In the genomic region with DNA sequence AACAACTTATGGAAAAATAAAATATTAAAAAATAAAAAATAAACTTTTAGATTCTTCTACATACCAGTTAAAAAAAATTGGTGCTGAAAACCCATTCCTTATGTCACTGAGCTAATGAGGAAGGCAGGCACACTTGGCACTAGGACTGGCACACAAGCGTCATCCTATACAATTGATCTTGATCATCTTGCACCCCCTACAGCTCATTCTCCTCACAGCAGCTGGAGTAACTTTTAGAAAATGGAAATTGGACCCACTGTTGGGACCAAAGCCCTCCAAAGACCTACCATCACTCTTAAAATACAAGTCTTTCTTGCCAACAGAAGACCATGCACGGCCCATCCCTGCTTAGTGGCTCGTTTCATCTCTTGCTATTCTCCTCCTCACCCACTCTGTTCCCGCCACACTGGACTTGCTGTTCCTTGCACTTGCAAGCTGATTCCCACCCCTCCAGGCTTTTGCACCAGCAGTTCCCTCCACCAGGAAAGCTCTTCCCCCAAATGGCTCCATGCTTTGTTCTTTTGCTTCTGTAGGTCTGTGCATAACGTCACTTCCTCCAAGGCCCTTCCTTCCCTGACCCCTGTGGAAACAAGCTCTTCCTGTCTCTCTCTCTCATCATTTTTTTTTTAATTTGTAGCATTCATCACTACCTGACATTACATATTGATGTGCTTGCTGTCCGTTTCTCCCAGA, we compare ENCODE assay signal across 1 cellular context.
TF ChIP-seq lines count a peak whose summit lies in the region.

No MANE protein-coding gene starts in this region.

TF ChIP-seq in GM23338, 12 proteins besides CTCF, POLR2A, EP300 and RAD21 (continued from another document):
- TF ChIP-seq, protein P1, sequence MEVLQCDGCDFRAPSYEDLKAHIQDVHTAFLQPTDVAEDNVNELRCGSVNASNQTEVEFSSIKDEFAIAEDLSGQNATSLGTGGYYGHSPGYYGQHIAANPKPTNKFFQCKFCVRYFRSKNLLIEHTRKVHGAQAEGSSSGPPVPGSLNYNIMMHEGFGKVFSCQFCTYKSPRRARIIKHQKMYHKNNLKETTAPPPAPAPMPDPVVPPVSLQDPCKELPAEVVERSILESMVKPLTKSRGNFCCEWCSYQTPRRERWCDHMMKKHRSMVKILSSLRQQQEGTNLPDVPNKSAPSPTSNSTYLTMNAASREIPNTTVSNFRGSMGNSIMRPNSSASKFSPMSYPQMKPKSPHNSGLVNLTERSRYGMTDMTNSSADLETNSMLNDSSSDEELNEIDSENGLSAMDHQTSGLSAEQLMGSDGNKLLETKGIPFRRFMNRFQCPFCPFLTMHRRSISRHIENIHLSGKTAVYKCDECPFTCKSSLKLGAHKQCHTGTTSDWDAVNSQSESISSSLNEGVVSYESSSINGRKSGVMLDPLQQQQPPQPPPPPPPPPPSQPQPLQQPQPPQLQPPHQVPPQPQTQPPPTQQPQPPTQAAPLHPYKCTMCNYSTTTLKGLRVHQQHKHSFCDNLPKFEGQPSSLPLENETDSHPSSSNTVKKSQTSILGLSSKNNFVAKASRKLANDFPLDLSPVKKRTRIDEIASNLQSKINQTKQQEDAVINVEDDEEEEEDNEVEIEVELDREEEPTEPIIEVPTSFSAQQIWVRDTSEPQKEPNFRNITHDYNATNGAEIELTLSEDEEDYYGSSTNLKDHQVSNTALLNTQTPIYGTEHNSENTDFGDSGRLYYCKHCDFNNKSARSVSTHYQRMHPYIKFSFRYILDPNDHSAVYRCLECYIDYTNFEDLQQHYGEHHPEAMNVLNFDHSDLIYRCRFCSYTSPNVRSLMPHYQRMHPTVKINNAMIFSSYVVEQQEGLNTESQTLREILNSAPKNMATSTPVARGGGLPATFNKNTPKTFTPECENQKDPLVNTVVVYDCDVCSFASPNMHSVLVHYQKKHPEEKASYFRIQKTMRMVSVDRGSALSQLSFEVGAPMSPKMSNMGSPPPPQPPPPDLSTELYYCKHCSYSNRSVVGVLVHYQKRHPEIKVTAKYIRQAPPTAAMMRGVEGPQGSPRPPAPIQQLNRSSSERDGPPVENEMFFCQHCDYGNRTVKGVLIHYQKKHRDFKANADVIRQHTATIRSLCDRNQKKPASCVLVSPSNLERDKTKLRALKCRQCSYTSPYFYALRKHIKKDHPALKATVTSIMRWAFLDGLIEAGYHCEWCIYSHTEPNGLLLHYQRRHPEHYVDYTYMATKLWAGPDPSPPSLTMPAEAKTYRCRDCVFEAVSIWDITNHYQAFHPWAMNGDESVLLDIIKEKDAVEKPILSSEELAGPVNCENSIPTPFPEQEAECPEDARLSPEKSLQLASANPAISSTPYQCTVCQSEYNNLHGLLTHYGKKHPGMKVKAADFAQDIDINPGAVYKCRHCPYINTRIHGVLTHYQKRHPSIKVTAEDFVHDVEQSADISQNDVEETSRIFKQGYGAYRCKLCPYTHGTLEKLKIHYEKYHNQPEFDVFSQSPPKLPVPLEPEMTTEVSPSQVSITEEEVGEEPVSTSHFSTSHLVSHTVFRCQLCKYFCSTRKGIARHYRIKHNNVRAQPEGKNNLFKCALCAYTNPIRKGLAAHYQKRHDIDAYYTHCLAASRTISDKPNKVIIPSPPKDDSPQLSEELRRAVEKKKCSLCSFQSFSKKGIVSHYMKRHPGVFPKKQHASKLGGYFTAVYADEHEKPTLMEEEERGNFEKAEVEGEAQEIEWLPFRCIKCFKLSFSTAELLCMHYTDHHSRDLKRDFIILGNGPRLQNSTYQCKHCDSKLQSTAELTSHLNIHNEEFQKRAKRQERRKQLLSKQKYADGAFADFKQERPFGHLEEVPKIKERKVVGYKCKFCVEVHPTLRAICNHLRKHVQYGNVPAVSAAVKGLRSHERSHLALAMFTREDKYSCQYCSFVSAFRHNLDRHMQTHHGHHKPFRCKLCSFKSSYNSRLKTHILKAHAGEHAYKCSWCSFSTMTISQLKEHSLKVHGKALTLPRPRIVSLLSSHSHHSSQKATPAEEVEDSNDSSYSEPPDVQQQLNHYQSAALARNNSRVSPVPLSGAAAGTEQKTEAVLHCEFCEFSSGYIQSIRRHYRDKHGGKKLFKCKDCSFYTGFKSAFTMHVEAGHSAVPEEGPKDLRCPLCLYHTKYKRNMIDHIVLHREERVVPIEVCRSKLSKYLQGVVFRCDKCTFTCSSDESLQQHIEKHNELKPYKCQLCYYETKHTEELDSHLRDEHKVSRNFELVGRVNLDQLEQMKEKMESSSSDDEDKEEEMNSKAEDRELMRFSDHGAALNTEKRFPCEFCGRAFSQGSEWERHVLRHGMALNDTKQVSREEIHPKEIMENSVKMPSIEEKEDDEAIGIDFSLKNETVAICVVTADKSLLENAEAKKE (CRISPR knock-in tag; IDR thresholded peaks at IDR 0.05), result no peak
- TF ChIP-seq JUNB (IDR thresholded peaks at IDR 0.05; ENCODE audit: unreplicated experiment) (no peak), POLR2AphosphoS5 (IDR thresholded peaks at IDR 0.05; ENCODE audit: low read depth) (no peak), ZNF114 (CRISPR knock-in tag; IDR thresholded peaks at IDR 0.05) (no peak), CREB1 (CRISPR knock-in tag; IDR thresholded peaks at IDR 0.05; ENCODE audit: low read depth) (no peak)
- TF ChIP-seq, protein P2, sequence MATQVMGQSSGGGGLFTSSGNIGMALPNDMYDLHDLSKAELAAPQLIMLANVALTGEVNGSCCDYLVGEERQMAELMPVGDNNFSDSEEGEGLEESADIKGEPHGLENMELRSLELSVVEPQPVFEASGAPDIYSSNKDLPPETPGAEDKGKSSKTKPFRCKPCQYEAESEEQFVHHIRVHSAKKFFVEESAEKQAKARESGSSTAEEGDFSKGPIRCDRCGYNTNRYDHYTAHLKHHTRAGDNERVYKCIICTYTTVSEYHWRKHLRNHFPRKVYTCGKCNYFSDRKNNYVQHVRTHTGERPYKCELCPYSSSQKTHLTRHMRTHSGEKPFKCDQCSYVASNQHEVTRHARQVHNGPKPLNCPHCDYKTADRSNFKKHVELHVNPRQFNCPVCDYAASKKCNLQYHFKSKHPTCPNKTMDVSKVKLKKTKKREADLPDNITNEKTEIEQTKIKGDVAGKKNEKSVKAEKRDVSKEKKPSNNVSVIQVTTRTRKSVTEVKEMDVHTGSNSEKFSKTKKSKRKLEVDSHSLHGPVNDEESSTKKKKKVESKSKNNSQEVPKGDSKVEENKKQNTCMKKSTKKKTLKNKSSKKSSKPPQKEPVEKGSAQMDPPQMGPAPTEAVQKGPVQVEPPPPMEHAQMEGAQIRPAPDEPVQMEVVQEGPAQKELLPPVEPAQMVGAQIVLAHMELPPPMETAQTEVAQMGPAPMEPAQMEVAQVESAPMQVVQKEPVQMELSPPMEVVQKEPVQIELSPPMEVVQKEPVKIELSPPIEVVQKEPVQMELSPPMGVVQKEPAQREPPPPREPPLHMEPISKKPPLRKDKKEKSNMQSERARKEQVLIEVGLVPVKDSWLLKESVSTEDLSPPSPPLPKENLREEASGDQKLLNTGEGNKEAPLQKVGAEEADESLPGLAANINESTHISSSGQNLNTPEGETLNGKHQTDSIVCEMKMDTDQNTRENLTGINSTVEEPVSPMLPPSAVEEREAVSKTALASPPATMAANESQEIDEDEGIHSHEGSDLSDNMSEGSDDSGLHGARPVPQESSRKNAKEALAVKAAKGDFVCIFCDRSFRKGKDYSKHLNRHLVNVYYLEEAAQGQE (IDR thresholded peaks at IDR 0.05; ENCODE audit: unreplicated experiment), result no peak
